ENCODE assay signal across 2 cellular contexts in the genomic region with DNA sequence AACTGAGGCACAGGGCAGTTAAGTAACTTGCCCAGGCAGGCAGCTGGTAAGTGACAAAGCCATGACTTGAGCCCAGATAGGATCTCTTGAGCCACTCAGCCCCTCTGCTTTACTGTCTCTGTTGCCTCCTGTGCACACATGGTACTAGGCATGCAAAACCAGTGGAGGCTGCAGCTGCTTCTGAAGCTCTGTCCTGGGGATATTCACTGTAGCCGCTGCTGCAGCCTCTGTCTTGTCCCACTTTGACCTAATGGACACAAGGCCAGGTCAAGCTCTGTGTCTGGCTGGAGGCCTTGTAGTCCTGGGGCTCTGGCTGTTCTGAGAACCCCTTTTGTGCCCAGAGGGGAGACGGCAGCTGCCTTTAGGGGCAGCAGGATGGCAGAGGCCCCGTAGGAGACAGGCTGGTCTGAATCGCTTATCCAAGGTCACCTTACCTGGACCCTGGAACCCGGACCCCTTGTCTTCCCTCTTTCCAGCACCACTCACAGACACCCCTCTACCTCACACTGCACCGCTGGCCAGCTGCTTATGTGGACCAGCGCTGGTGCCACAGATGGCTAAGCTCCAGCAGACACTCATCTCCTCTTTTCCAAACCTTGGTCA.
TF ChIP-seq lines count a peak whose summit lies in the region.

No MANE protein-coding gene starts in this region.

TF ChIP-seq in SK-N-SH, 30 proteins besides CTCF, POLR2A, EP300 and RAD21 (continued from another document):
- TF ChIP-seq, protein P1, sequence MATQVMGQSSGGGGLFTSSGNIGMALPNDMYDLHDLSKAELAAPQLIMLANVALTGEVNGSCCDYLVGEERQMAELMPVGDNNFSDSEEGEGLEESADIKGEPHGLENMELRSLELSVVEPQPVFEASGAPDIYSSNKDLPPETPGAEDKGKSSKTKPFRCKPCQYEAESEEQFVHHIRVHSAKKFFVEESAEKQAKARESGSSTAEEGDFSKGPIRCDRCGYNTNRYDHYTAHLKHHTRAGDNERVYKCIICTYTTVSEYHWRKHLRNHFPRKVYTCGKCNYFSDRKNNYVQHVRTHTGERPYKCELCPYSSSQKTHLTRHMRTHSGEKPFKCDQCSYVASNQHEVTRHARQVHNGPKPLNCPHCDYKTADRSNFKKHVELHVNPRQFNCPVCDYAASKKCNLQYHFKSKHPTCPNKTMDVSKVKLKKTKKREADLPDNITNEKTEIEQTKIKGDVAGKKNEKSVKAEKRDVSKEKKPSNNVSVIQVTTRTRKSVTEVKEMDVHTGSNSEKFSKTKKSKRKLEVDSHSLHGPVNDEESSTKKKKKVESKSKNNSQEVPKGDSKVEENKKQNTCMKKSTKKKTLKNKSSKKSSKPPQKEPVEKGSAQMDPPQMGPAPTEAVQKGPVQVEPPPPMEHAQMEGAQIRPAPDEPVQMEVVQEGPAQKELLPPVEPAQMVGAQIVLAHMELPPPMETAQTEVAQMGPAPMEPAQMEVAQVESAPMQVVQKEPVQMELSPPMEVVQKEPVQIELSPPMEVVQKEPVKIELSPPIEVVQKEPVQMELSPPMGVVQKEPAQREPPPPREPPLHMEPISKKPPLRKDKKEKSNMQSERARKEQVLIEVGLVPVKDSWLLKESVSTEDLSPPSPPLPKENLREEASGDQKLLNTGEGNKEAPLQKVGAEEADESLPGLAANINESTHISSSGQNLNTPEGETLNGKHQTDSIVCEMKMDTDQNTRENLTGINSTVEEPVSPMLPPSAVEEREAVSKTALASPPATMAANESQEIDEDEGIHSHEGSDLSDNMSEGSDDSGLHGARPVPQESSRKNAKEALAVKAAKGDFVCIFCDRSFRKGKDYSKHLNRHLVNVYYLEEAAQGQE (IDR thresholded peaks at IDR 0.05; ENCODE audit: low read depth, low read length), result no peak
- TF ChIP-seq, protein P2, sequence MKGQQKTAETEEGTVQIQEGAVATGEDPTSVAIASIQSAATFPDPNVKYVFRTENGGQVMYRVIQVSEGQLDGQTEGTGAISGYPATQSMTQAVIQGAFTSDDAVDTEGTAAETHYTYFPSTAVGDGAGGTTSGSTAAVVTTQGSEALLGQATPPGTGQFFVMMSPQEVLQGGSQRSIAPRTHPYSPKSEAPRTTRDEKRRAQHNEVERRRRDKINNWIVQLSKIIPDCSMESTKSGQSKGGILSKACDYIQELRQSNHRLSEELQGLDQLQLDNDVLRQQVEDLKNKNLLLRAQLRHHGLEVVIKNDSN (IDR thresholded peaks at IDR 0.05; ENCODE audit: borderline replicate concordance, low read depth), result no peak
- TF ChIP-seq GATA2 (CRISPR knock-in tag; IDR thresholded peaks at IDR 0.05) (no peak), GABPA (IDR thresholded peaks at IDR 0.05; ENCODE audit: low read depth) (no peak), NRF1 (IDR thresholded peaks at IDR 0.05; ENCODE audit: low read depth, low read length) (no peak), MXI1 (IDR thresholded peaks at IDR 0.05; ENCODE audit: low read depth, low read length) (no peak), SMC3 (IDR thresholded peaks at IDR 0.05; ENCODE audit: low read depth, low read length) (no peak)
- TF ChIP-seq, protein P3, sequence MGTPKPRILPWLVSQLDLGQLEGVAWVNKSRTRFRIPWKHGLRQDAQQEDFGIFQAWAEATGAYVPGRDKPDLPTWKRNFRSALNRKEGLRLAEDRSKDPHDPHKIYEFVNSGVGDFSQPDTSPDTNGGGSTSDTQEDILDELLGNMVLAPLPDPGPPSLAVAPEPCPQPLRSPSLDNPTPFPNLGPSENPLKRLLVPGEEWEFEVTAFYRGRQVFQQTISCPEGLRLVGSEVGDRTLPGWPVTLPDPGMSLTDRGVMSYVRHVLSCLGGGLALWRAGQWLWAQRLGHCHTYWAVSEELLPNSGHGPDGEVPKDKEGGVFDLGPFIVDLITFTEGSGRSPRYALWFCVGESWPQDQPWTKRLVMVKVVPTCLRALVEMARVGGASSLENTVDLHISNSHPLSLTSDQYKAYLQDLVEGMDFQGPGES (IDR thresholded peaks at IDR 0.05; ENCODE audit: low read depth, low read length), result no peak

TF ChIP-seq in SK-N-SH treated with all-trans-retinoic acid at 6 μM for 48 hours, 23 proteins besides CTCF, POLR2A, EP300 and RAD21 (continued from another document):
- TF ChIP-seq, protein P4, sequence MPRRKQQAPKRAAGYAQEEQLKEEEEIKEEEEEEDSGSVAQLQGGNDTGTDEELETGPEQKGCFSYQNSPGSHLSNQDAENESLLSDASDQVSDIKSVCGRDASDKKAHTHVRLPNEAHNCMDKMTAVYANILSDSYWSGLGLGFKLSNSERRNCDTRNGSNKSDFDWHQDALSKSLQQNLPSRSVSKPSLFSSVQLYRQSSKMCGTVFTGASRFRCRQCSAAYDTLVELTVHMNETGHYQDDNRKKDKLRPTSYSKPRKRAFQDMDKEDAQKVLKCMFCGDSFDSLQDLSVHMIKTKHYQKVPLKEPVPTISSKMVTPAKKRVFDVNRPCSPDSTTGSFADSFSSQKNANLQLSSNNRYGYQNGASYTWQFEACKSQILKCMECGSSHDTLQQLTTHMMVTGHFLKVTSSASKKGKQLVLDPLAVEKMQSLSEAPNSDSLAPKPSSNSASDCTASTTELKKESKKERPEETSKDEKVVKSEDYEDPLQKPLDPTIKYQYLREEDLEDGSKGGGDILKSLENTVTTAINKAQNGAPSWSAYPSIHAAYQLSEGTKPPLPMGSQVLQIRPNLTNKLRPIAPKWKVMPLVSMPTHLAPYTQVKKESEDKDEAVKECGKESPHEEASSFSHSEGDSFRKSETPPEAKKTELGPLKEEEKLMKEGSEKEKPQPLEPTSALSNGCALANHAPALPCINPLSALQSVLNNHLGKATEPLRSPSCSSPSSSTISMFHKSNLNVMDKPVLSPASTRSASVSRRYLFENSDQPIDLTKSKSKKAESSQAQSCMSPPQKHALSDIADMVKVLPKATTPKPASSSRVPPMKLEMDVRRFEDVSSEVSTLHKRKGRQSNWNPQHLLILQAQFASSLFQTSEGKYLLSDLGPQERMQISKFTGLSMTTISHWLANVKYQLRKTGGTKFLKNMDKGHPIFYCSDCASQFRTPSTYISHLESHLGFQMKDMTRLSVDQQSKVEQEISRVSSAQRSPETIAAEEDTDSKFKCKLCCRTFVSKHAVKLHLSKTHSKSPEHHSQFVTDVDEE (CRISPR knock-in tag; IDR thresholded peaks at IDR 0.05), result no peak
- no peak for TF ChIP-seq ZNF8 (CRISPR knock-in tag; IDR thresholded peaks at IDR 0.05)
